11 cellular contexts compared by ENCODE assay signal in genomic region chr1:247440001-247440620, GRCh38. TPM values are rescaled to one million over a fixed set of nuclear protein-coding genes. Genes with fewer than 3 reads are reported as not detected.
A peak's percentile ranks its signal among the peaks of the same experiment; 100 is the strongest.
DNase-seq lines count a peak whose midpoint lies in the region; ATAC-seq and TF ChIP-seq lines count a peak whose summit lies in the region.
"Had no signal": no experiment of that assay in that cellular context is flagged by ENCODE, and none has a peak within 500 bp of the region (broad histone marks: within the 10 kb centered on the region; RNA-seq: fewer than 3 reads in every experiment).

No MANE protein-coding gene starts in this region.

- no peaks in the 10 kb centered on the region for H4K20me1 ChIP-seq in GM23248 (ENCODE audit: insufficient read depth)

- 61 to 81% methylated on average over 6 of the region's 6 CpGs for WGBS in thyroid gland, 2 donors
- 38 to 39% methylated on average over 6 of the region's 6 CpGs for WGBS in GM23248 (ENCODE audit: low coverage in 1 of 2, low lambda C conversion rate in 2 of 2, missing lambda C conversion rate in 2 of 2), 2 experiments

- H3K9me2 ChIP-seq in GM23248 (ENCODE audit: insufficient read depth), result no peaks in the 10 kb centered on the region

- H3K27me3 Mint-ChIP-seq in central memory CD8-positive, alpha-beta T cell, result no peaks in the 10 kb centered on the region

- peak overlapping the region; percentile 49 for H3K27ac Mint-ChIP-seq in central memory CD8-positive, alpha-beta T cell (ENCODE audit: low read depth)

- H3K4me1 Mint-ChIP-seq in central memory CD8-positive, alpha-beta T cell, result peaks cover 9% of the 10 kb centered on the region

- peaks cover 27% of the 10 kb centered on the region for H3K36me3 Mint-ChIP-seq in central memory CD8-positive, alpha-beta T cell (ENCODE audit: insufficient read depth)

- intact Hi-C loops in thyroid gland (cut with DNase I), result no loop called here

- peak; percentile 99 for ATAC-seq in GM18517 (IDR thresholded peaks at IDR 0.05; ENCODE audit: unreplicated experiment)
- ATAC-seq in GM21367 (IDR thresholded peaks at IDR 0.05; ENCODE audit: unreplicated experiment), result peak; percentile 98
- peak; percentile 98 for ATAC-seq in HG03095 (IDR thresholded peaks at IDR 0.05; ENCODE audit: unreplicated experiment)
- ATAC-seq in central memory CD8-positive, alpha-beta T cell (replicated peaks; ENCODE audit: extremely low read depth, poor library complexity, severe bottlenecking), result peak; percentile 56

- H3K27ac ChIP-seq in thyroid gland, result no peak overlapping the region
- no peak overlapping the region for H3K27ac ChIP-seq in GM23248

- no peaks in the 10 kb centered on the region for H3K36me3 ChIP-seq in thyroid gland
- H3K36me3 ChIP-seq in GM23248 (ENCODE audit: low read depth), result no peaks in the 10 kb centered on the region

- TF ChIP-seq POLR2A in thyroid gland (IDR thresholded peaks at IDR 0.05), result no peak

- no peaks in the 10 kb centered on the region for H3F3A ChIP-seq in GM23248 (ENCODE audit: insufficient read depth)

- no peaks in the 10 kb centered on the region for H3K79me2 ChIP-seq in GM23248 (ENCODE audit: insufficient read depth)

- H3K4me3 Mint-ChIP-seq in central memory CD8-positive, alpha-beta T cell, result no peak overlapping the region

- no peak overlapping the region for H2AFZ ChIP-seq in GM23248

- TF ChIP-seq CTCF in thyroid gland (IDR thresholded peaks at IDR 0.05), result no peak

- H3K9me3 ChIP-seq in thyroid gland, result no peaks in the 10 kb centered on the region
- no peaks in the 10 kb centered on the region for H3K9me3 ChIP-seq in GM23248 (ENCODE audit: low read depth)

- no peaks in the 10 kb centered on the region for H3K9me3 Mint-ChIP-seq in central memory CD8-positive, alpha-beta T cell

- H3K4me3 ChIP-seq in thyroid gland (replicated peaks in 1 of 3) (no peak overlapping the region), GM23248 (no peak overlapping the region)

- H3K4me1 ChIP-seq in thyroid gland (no peaks in the 10 kb centered on the region), GM23248 (ENCODE audit: insufficient read depth) (no peaks in the 10 kb centered on the region)

- in situ Hi-C loops in GM23248 (cut with MboI), result no loop called here

- no peak for DNase-seq in central memory CD8-positive, alpha-beta T cell (ENCODE audit: low spot score in 2 of 2)
- DNase-seq in thyroid gland (no peak), NCI-H446 (lab: John Stamatoyannopoulos, UW) (no peak), NCI-H774 (lab: John Stamatoyannopoulos, UW) (no peak), GM23248 (no peak)
- DNase-seq: activated CD8-positive, alpha-beta memory T cell treated with anti-CD3 and anti-CD28 coated beads, Interleukin-2, amount 50 U/mL, for 48 hours; Right ventricle myocardium superior had no signal

- H3K27me3 ChIP-seq in thyroid gland (no peaks in the 10 kb centered on the region), GM23248 (replicated peaks; ENCODE audit: insufficient read depth) (no peaks in the 10 kb centered on the region)

- H3K4me2 ChIP-seq in GM23248 (ENCODE audit: unreplicated experiment), result no peak overlapping the region

- no peak overlapping the region for H3K9ac ChIP-seq in GM23248

RNA-seq across cellular contexts. Expression of gene OR2B11, which starts 17.8 kb away (rescaled TPM):
- not detected for total RNA-seq in thyroid gland
- not detected in 2 replicates for total RNA-seq in GM23248 (2014; rRNA removed; shearing (Covaris generic))
- polyA plus RNA-seq in GM23248 (2016; fragmentation: Nextera tagmentation; extraction: Ambion mirVana), result not detected in 2 replicates
- total RNA-seq: Daoy, Right ventricle myocardium superior had no signal

RNA-seq across cellular contexts. Expression of gene NLRP3, which starts 24.1 kb away (rescaled TPM):
- total RNA-seq in thyroid gland, result 1 to 10 TPM in 1 of 4 donors, under 1 TPM in 3; 0.54 to 2.3 (median 0.75) TPM
- total RNA-seq in GM23248 (2014; rRNA removed; shearing (Covaris generic)), result 0.76 and 2.3 TPM in 2 replicates
- 0.28 and 0.84 TPM in 2 replicates for polyA plus RNA-seq in GM23248 (2016; fragmentation: Nextera tagmentation; extraction: Ambion mirVana)
